17 cellular contexts compared by ENCODE assay signal in the genomic region with DNA sequence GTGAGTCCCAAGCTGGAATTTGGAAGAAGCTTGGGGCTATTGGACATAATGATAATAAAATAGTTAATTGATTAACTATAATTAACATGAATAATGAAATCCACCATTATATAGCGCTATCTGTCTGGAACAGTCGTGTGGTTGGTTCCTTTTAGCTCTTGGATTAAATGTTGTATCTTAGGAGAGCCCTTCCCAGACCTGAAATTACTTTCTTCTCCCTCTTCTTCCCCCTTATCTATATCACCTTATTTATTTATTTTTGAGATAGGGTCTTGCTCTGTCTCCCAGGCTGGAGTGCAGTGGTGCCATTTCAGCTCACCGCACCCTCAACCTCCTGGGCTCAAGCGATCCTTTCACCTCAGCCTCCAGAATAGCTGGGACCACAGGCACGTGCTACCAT.
DNase-seq lines count a peak whose midpoint lies in the region; ATAC-seq and TF ChIP-seq lines count a peak whose summit lies in the region.
"Had no signal": no experiment of that assay in that cellular context is flagged by ENCODE, and none has a peak within 500 bp of the region (broad histone marks: within the 10 kb centered on the region; RNA-seq: fewer than 3 reads in every experiment).

No MANE protein-coding gene starts in this region.

- no peak for DNase-seq in activated T-cell treated with anti-CD3 and anti-CD28 coated beads, Interleukin-2, amount 50 U/mL, for 24 hours
- DNase-seq in activated T-cell treated with anti-CD3 and anti-CD28 coated beads for 4 hours (no peak), mesothelial cell of epicardium (ENCODE audit: low spot score in 2 of 2, unreplicated experiment in 2 of 2) (no peak), thyroid gland (no peak), KG1 (lab: John Stamatoyannopoulos, UW) (no peak), SKM-1 (lab: John Stamatoyannopoulos, UW; ENCODE audit: unreplicated experiment) (no peak)
- DNase-seq in stimulated activated naive CD8-positive, alpha-beta T cell treated with anti-CD3 and anti-CD28 coated beads, Interleukin-15, amount 100 ng/mL, for 72 hours = no peak
- no peak for DNase-seq in stimulated activated naive CD8-positive, alpha-beta T cell treated with anti-CD3 and anti-CD28 coated beads, Interleukin-15, Interleukin-2, amounts not matched to agents 100 U/mL and 50 U/mL, for 24 hours
- DNase-seq: DND-41, GOT3, NCI-H1048, NCI-H146, NCI-H2081, NCI-H524, SHP77 had no signal

- H3K36me3 ChIP-seq in thyroid gland = no peaks in the 10 kb centered on the region

- H3K9me3 ChIP-seq in thyroid gland = no peaks in the 10 kb centered on the region

- H3K27ac ChIP-seq in thyroid gland = peak overlapping the region; percentile 59 to 84 (median 68)

- peak overlapping the region; percentile 57 for H3K27ac Mint-ChIP-seq in activated T-cell treated with anti-CD3 and anti-CD28 coated beads, Interleukin-2, amount 50 U/mL, for 24 hours
- H3K27ac Mint-ChIP-seq in stimulated activated naive CD8-positive, alpha-beta T cell treated with anti-CD3 and anti-CD28 coated beads, Interleukin-15, amount 100 ng/mL, for 72 hours = peak overlapping the region; percentile 62 to 93
- H3K27ac Mint-ChIP-seq in mesothelial cell of epicardium = peak overlapping the region; percentile 64

- intact Hi-C loops in thyroid gland (cut with DNase I) = no loop called here

- no peak for TF ChIP-seq POLR2A in thyroid gland (IDR thresholded peaks at IDR 0.05)

- H3K4me3 Mint-ChIP-seq in activated T-cell treated with anti-CD3 and anti-CD28 coated beads, Interleukin-2, amount 50 U/mL, for 24 hours = no peak overlapping the region
- no peak overlapping the region for H3K4me3 Mint-ChIP-seq in stimulated activated naive CD8-positive, alpha-beta T cell treated with anti-CD3 and anti-CD28 coated beads, Interleukin-15, amount 100 ng/mL, for 72 hours
- no peak overlapping the region for H3K4me3 Mint-ChIP-seq in mesothelial cell of epicardium

- no peak for ATAC-seq in stimulated activated naive CD8-positive, alpha-beta T cell treated with anti-CD3 and anti-CD28 coated beads, Interleukin-15, amount 100 ng/mL, for 72 hours
- no peak for ATAC-seq in stimulated activated naive CD8-positive, alpha-beta T cell treated with anti-CD3 and anti-CD28 coated beads, Interleukin-15, Interleukin-2, amounts not matched to agents 100 U/mL and 50 U/mL, for 24 hours
- ATAC-seq: Panc1 had no signal

- peaks cover 26 to 40% of the 10 kb centered on the region in 2 donors for H3K4me1 ChIP-seq in thyroid gland

- H3K36me3 Mint-ChIP-seq in activated T-cell treated with anti-CD3 and anti-CD28 coated beads, Interleukin-2, amount 50 U/mL, for 24 hours (ENCODE audit: low read depth) = peaks cover 79% of the 10 kb centered on the region
- peaks cover 13% of the 10 kb centered on the region for H3K36me3 Mint-ChIP-seq in mesothelial cell of epicardium

- H3K27me3 Mint-ChIP-seq in activated T-cell treated with anti-CD3 and anti-CD28 coated beads, Interleukin-2, amount 50 U/mL, for 24 hours = no peaks in the 10 kb centered on the region
- no peaks in the 10 kb centered on the region for H3K27me3 Mint-ChIP-seq in stimulated activated naive CD8-positive, alpha-beta T cell treated with anti-CD3 and anti-CD28 coated beads, Interleukin-15, amount 100 ng/mL, for 72 hours
- H3K27me3 Mint-ChIP-seq in mesothelial cell of epicardium (ENCODE audit: low read depth) = no peaks in the 10 kb centered on the region

- peaks cover 75% of the 10 kb centered on the region for H3K4me1 Mint-ChIP-seq in activated T-cell treated with anti-CD3 and anti-CD28 coated beads, Interleukin-2, amount 50 U/mL, for 24 hours (ENCODE audit: low read depth)
- peaks cover 74% of the 10 kb centered on the region for H3K4me1 Mint-ChIP-seq in stimulated activated naive CD8-positive, alpha-beta T cell treated with anti-CD3 and anti-CD28 coated beads, Interleukin-15, amount 100 ng/mL, for 72 hours
- peaks cover 34% of the 10 kb centered on the region for H3K4me1 Mint-ChIP-seq in mesothelial cell of epicardium

- no peaks in the 10 kb centered on the region for H3K9me3 Mint-ChIP-seq in activated T-cell treated with anti-CD3 and anti-CD28 coated beads, Interleukin-2, amount 50 U/mL, for 24 hours
- H3K9me3 Mint-ChIP-seq in stimulated activated naive CD8-positive, alpha-beta T cell treated with anti-CD3 and anti-CD28 coated beads, Interleukin-15, amount 100 ng/mL, for 72 hours = peaks cover 0 to 4% of the 10 kb centered on the region in 2 donors
- peaks cover 5% of the 10 kb centered on the region for H3K9me3 Mint-ChIP-seq in mesothelial cell of epicardium

- H3K27me3 ChIP-seq in thyroid gland = no peaks in the 10 kb centered on the region
- H3K27me3 ChIP-seq: BLaER1 treated with 17β-estradiol and CSF1 and Interleukin-3, amounts not matched to agents 10 nM and 100 nM had no signal

- TF ChIP-seq CTCF in mesothelial cell of epicardium (IDR thresholded peaks at IDR 0.05; ENCODE audit: unreplicated experiment) (no peak), thyroid gland (IDR thresholded peaks at IDR 0.05) (no peak)

- 95% methylated on average over 5 of the region's 5 CpGs for WGBS in thyroid gland, 2 donors

- H3K4me3 ChIP-seq in thyroid gland (replicated peaks in 1 of 3) = no peak overlapping the region
- H3K4me3 ChIP-seq: BLaER1 treated with 17β-estradiol and CSF1 and Interleukin-3, amounts not matched to agents 10 nM and 100 nM had no signal
